In genomic region chr4:54090804-54091623, GRCh38 we compare ENCODE assay signal across 8 cellular contexts.
DNase-seq lines count a peak whose midpoint lies in the region; ATAC-seq and TF ChIP-seq lines count a peak whose summit lies in the region.

No MANE protein-coding gene starts in this region.

- in situ Hi-C loops in KBM-7 (cut with MboI; ENCODE audit: low pct_unique_long_range_greater_than_20kb, low sequenced_read_pairs) (no loop called here), astrocyte of the cerebellum (cut with HindIII; ENCODE audit: low sequenced_read_pairs) (no loop called here)

- H3K4me1 Mint-ChIP-seq in stimulated activated naive B cell treated with anti-CD40 and anti-IgM and Interleukin-4, amounts not matched to agents 10 μg/mL and 1 μg/mL and 100 μg/mL, for 72 hours: peaks cover 20 to 37% of the 10 kb centered on the region in 2 donors

- H3K27ac Mint-ChIP-seq in stimulated activated naive B cell treated with anti-CD40 and anti-IgM and Interleukin-4, amounts not matched to agents 10 μg/mL and 1 μg/mL and 100 μg/mL, for 72 hours: no peak overlapping the region

- no peak for TF ChIP-seq CTCF in astrocyte of the cerebellum (IDR thresholded peaks at IDR 0.05; ENCODE audit: low read depth, low read length, missing control alignments)

- peak overlapping the region; percentile 62 to 89 for H3K4me3 Mint-ChIP-seq in stimulated activated naive B cell treated with anti-CD40 and anti-IgM and Interleukin-4, amounts not matched to agents 10 μg/mL and 1 μg/mL and 100 μg/mL, for 72 hours

- ATAC-seq in GM18867 (IDR thresholded peaks at IDR 0.05; ENCODE audit: unreplicated experiment): peak; percentile 81
- ATAC-seq in stimulated activated naive B cell treated with anti-CD40 and anti-IgM and Interleukin-4, amounts not matched to agents 10 μg/mL and 1 μg/mL and 100 μg/mL, for 72 hours (replicated peaks): peak; percentile 52 to 53

- H3K27me3 Mint-ChIP-seq in stimulated activated naive B cell treated with anti-CD40 and anti-IgM and Interleukin-4, amounts not matched to agents 10 μg/mL and 1 μg/mL and 100 μg/mL, for 72 hours: peaks cover 51 to 81% of the 10 kb centered on the region in 2 donors

- peak overlapping the region; percentile 57 for H3K4me3 ChIP-seq in astrocyte of the cerebellum (ENCODE audit: low read depth, low read length)

- DNase-seq in AG08395 (ENCODE audit: low spot score): peak; percentile 45
- DNase-seq in KBM-7: peak; percentile 17
- DNase-seq in astrocyte of the cerebellum (ENCODE audit: low read depth): no peak
- peak; percentile 43 for DNase-seq in iris pigment epithelial cell (ENCODE audit: low read depth)
- DNase-seq in stimulated activated naive B cell treated with anti-CD40 and anti-IgM and Interleukin-4, amounts not matched to agents 10 μg/mL and 1 μg/mL and 100 μg/mL, for 72 hours: no peak
- no peak for DNase-seq in SHP77 (lab: John Stamatoyannopoulos, UW)
- no peak for DNase-seq in 8988T

- peaks cover 0 to 6% of the 10 kb centered on the region in 2 donors for H3K9me3 Mint-ChIP-seq in stimulated activated naive B cell treated with anti-CD40 and anti-IgM and Interleukin-4, amounts not matched to agents 10 μg/mL and 1 μg/mL and 100 μg/mL, for 72 hours

- H3K36me3 Mint-ChIP-seq in stimulated activated naive B cell treated with anti-CD40 and anti-IgM and Interleukin-4, amounts not matched to agents 10 μg/mL and 1 μg/mL and 100 μg/mL, for 72 hours: peaks cover 0 to 3% of the 10 kb centered on the region in 2 donors

Comparison
In these comparisons a context has a peak if more than half of its experiments do, and no peak if none do; other contexts are left out.
1. DNase-seq: peak in AG08395 (single experiment), KBM-7 (single experiment) and iris pigment epithelial cell (single experiment); none in astrocyte of the cerebellum (single experiment), stimulated activated naive B cell treated with anti-CD40 and anti-IgM and Interleukin-4, amounts not matched to agents 10 μg/mL and 1 μg/mL and 100 μg/mL, for 72 hours (single experiment), SHP77 (0 of 2) and 8988T (single experiment).